8 cellular contexts compared by ENCODE assay signal in genomic region chr6:150865406-150866146, GRCh38. TPM values are rescaled to one million over a fixed set of nuclear protein-coding genes. Genes with fewer than 3 reads are reported as not detected.
DNase-seq lines count a peak whose midpoint lies in the region; ATAC-seq and TF ChIP-seq lines count a peak whose summit lies in the region.

TSS of gene MTHFD1L (plus strand) at chr6:150865702. CDS start at chr6:150865823, 121 bp downstream.

- H3K18ac ChIP-seq in IMR-90 (ENCODE audit: low read depth, low read length): peak within 1 kb of the TSS; percentile 97

- peak within 1 kb of the TSS; percentile 100 for H4K91ac ChIP-seq in IMR-90 (ENCODE audit: insufficient read depth, low read depth, low read length)

- peaks cover 8% of the 10 kb centered on the region; the same call in 1 of the 2 replicates for H3K9me1 ChIP-seq in IMR-90 (ENCODE audit: insufficient read depth, low read length)

- ATAC-seq in GM21528 (IDR thresholded peaks at IDR 0.05; ENCODE audit: low FRiP score, unreplicated experiment) (peak; percentile 82), IMR-90 (ENCODE audit: low read depth) (peak; percentile 75), SK-N-SH treated with all-trans-retinoic acid at 6 μM for 48 hours (peak; percentile 75)
- ATAC-seq in activated naive CD4-positive, alpha-beta T cell treated with anti-CD3 and anti-CD28 coated beads, Interleukin-2, amount 50 U/mL, for 72 hours: peak; percentile 77 to 78

- H3K4me3 Mint-ChIP-seq in glutamatergic neuron (ENCODE audit: unreplicated experiment): peak within 1 kb of the TSS; percentile 81

- peak within 1 kb of the TSS; percentile 81 for H2BK15ac ChIP-seq in IMR-90 (ENCODE audit: low read depth, low read length)

- peak within 1 kb of the TSS; percentile 97 for H2BK120ac ChIP-seq in IMR-90 (ENCODE audit: low read depth, low read length)

- H3K27me3 ChIP-seq in IMR-90 (ENCODE audit: control insufficient read depth, insufficient read depth, low read length): no peaks in the 10 kb centered on the region
- no peaks in the 10 kb centered on the region for H3K27me3 ChIP-seq in ovary
- H3K27me3 ChIP-seq in thyroid gland: no peaks in the 10 kb centered on the region

- dilution Hi-C loops in IMR-90 (cut with HindIII; ENCODE audit: low sequenced_read_pairs, unreplicated experiment): no loop called here

- CTCF ChIA-PET in IMR-90 (lab: Yijun Ruan, JAX): interaction anchor here (0.7 to 2.3 kb wide), 7 partner anchors 17 to 469 kb away, joined by 3 to 10 read pairs (median 4); no protein-coding TSS in a partner anchor

- peak within 1 kb of the TSS; percentile 99 for H2AK9ac ChIP-seq in IMR-90 (replicated peaks; ENCODE audit: low read depth, low read length, poor library complexity)

- 0% methylated on average over 43 of the region's 82 CpGs; no CpG with 5 or more reads in 1 of the 2 experiments for WGBS in IMR-90 (ENCODE audit: extremely low coverage in 2 of 2, insufficient read length in 1 of 2), 2 experiments
- WGBS in ovary, 3 donors: 0 to 1% (median 1%) methylated on average over 15 to 82 of the region's 82 CpGs
- 0% methylated on average over 2 of the region's 82 CpGs; no CpG with 5 or more reads in 1 of the 2 donors for WGBS in thyroid gland, 2 donors

- peak within 1 kb of the TSS; percentile 95 for H2BK20ac ChIP-seq in IMR-90 (ENCODE audit: low read depth, low read length)

- no peak for TF ChIP-seq EP300 in ovary (IDR thresholded peaks at IDR 0.05)

- peak within 1 kb of the TSS; percentile 99 for H3K4ac ChIP-seq in IMR-90 (ENCODE audit: low read depth, low read length)

- peaks cover 6 to 7% of the 10 kb centered on the region in 2 donors for H3K36me3 Mint-ChIP-seq in activated naive CD4-positive, alpha-beta T cell treated with anti-CD3 and anti-CD28 coated beads, Interleukin-2, amount 50 U/mL, for 72 hours
- H3K36me3 Mint-ChIP-seq in glutamatergic neuron (ENCODE audit: unreplicated experiment): no peaks in the 10 kb centered on the region

- peaks cover 5% of the 10 kb centered on the region; the same call in 1 of the 2 replicates for H3K36me3 ChIP-seq in IMR-90 (ENCODE audit: control insufficient read depth, insufficient read depth, low read length)
- H3K36me3 ChIP-seq in ovary: no peaks in the 10 kb centered on the region
- no peaks in the 10 kb centered on the region for H3K36me3 ChIP-seq in thyroid gland

- H3K27me3 Mint-ChIP-seq in glutamatergic neuron (ENCODE audit: unreplicated experiment): peaks cover 12% of the 10 kb centered on the region

- peak within 1 kb of the TSS; percentile 89 for H3K56ac ChIP-seq in IMR-90 (ENCODE audit: extremely low read depth, insufficient read depth, low read length)

- peaks cover 4% of the 10 kb centered on the region for H3K4me1 Mint-ChIP-seq in glutamatergic neuron (ENCODE audit: low read depth, unreplicated experiment)

- peak within 1 kb of the TSS; percentile 100 for H3K9ac ChIP-seq in IMR-90 (ENCODE audit: low read depth, low read length)

- no peaks in the 10 kb centered on the region for H3K9me3 Mint-ChIP-seq in activated naive CD4-positive, alpha-beta T cell treated with anti-CD3 and anti-CD28 coated beads, Interleukin-2, amount 50 U/mL, for 72 hours
- peaks cover 12% of the 10 kb centered on the region for H3K9me3 Mint-ChIP-seq in glutamatergic neuron (ENCODE audit: unreplicated experiment)

- TF ChIP-seq POLR2A in IMR-90 (IDR thresholded peaks at IDR 0.05; ENCODE audit: low read depth, low read length): peak; percentile 91
- TF ChIP-seq POLR2A in ovary (IDR thresholded peaks at IDR 0.05): peak; percentile 49
- peak in 1 of 2 donors; percentile 61 for TF ChIP-seq POLR2A in thyroid gland (IDR thresholded peaks at IDR 0.05)

- peaks cover 0 to 44% of the 10 kb centered on the region in 2 experiments; a peak in 2 of 4 replicates for H3K79me1 ChIP-seq in IMR-90 (ENCODE audit: low read depth in 1 of 2, low read length in 2 of 2)

- BruUV-seq in IMR-90 (replicated peaks; lab: Mats Ljungman, UMichigan): no TSS peak

- intact Hi-C loops in IMR-90 (cut with micrococcal nuclease) (loop anchor here (2.0 kb wide), 1 partner anchor 47 kb away; no protein-coding TSS in a partner anchor), ovary (cut with DNase I) (no loop called here), thyroid gland (cut with DNase I) (no loop called here)

- H3K4me2 ChIP-seq in IMR-90 (ENCODE audit: low read depth, low read length): peak within 1 kb of the TSS; percentile 95

- in situ Hi-C loops in IMR-90 (cut with MboI; ENCODE audit: low sequenced_read_pairs): no loop called here

- TF ChIP-seq RAD21 in IMR-90 (IDR thresholded peaks at IDR 0.05; ENCODE audit: low read length): peak; percentile 18

- H3K4me3 ChIP-seq in IMR-90 (ENCODE audit: insufficient read depth, low read depth, low read length) (peak within 1 kb of the TSS; percentile 81), ovary (peak within 1 kb of the TSS; percentile 64), thyroid gland (replicated peaks in 1 of 3) (peak within 1 kb of the TSS; percentile 43 to 79 (median 63))

- peaks cover 9% of the 10 kb centered on the region for H3K4me1 ChIP-seq in IMR-90 (ENCODE audit: control insufficient read depth, insufficient read depth, low read length)
- no peaks in the 10 kb centered on the region for H3K4me1 ChIP-seq in ovary (ENCODE audit: insufficient read depth)
- H3K4me1 ChIP-seq in thyroid gland: no peaks in the 10 kb centered on the region

- H3K27ac ChIP-seq in IMR-90 (ENCODE audit: insufficient read depth, low read length): peak within 1 kb of the TSS; percentile 99
- H3K27ac ChIP-seq in ovary: peak within 1 kb of the TSS; percentile 81 to 88
- peak within 1 kb of the TSS; percentile 65 to 85 (median 83) for H3K27ac ChIP-seq in thyroid gland

- H3K14ac ChIP-seq in IMR-90 (replicated peaks; ENCODE audit: low read depth, low read length): peak within 1 kb of the TSS; percentile 99

- peak within 1 kb of the TSS; percentile 97 for H3K23ac ChIP-seq in IMR-90 (ENCODE audit: low read depth, low read length)

- DNase-seq in EH (ENCODE audit: low read depth): peak; percentile 91
- DNase-seq in IMR-90: peak; percentile 91
- peak; percentile 72 to 78 for DNase-seq in activated naive CD4-positive, alpha-beta T cell treated with anti-CD3 and anti-CD28 coated beads, Interleukin-2, amount 50 U/mL, for 72 hours (ENCODE audit: low spot score in 2 of 2)
- DNase-seq in glutamatergic neuron: peak; percentile 80
- peak; percentile 70 to 86 (median 84) for DNase-seq in ovary
- DNase-seq in thyroid gland: peak; percentile 73 to 79

- H3K27ac Mint-ChIP-seq in activated naive CD4-positive, alpha-beta T cell treated with anti-CD3 and anti-CD28 coated beads, Interleukin-2, amount 50 U/mL, for 72 hours: peak within 1 kb of the TSS; percentile 83 to 94
- peak within 1 kb of the TSS; percentile 70 for H3K27ac Mint-ChIP-seq in glutamatergic neuron (ENCODE audit: unreplicated experiment)

- peak within 1 kb of the TSS; percentile 98 for H2BK5ac ChIP-seq in IMR-90 (ENCODE audit: low read depth, low read length, poor library complexity, severe bottlenecking)

- POLR2A ChIA-PET in IMR-90 (lab: Charles Lee; ENCODE audit: unreplicated experiment): interaction anchor here (0.6 to 1.2 kb wide), 3 partner anchors 9 to 580 kb away, joined by 3 to 4 read pairs (median 3); no protein-coding TSS in a partner anchor

- H4K8ac ChIP-seq in IMR-90 (ENCODE audit: low read depth in 2 of 2, low read length in 2 of 2): peak within 1 kb of the TSS; percentile 96 to 100

- peak within 1 kb of the TSS; percentile 89 for H2AK5ac ChIP-seq in IMR-90 (ENCODE audit: low read depth, low read length)

- peak; percentile 67 for TF ChIP-seq CTCF in IMR-90 (conservative IDR thresholded peaks at IDR 0.05; ENCODE audit: low read depth, low read length)
- peak; percentile 44 for TF ChIP-seq CTCF in glutamatergic neuron (IDR thresholded peaks at IDR 0.05; ENCODE audit: partially characterized antibody, unreplicated experiment)
- peak; percentile 19 to 58 (median 34) for TF ChIP-seq CTCF in ovary (IDR thresholded peaks at IDR 0.05)
- peak in 5 of 6 experiments; percentile 15 to 77 (median 61) for TF ChIP-seq CTCF in thyroid gland (IDR thresholded peaks at IDR 0.05)

- H4K20me1 ChIP-seq in IMR-90 (ENCODE audit: insufficient read depth, low read length): peaks cover 7% of the 10 kb centered on the region; the same call in 1 of the 2 replicates

- H3K9me3 ChIP-seq in IMR-90 (ENCODE audit: control insufficient read depth, insufficient read depth, low read length) (no peaks in the 10 kb centered on the region), ovary (no peaks in the 10 kb centered on the region), thyroid gland (no peaks in the 10 kb centered on the region)

- H4K5ac ChIP-seq in IMR-90 (ENCODE audit: low read depth, low read length): peak within 1 kb of the TSS; percentile 98

- H2AFZ ChIP-seq in IMR-90 (replicated peaks; ENCODE audit: low read length, poor library complexity): peak within 1 kb of the TSS; percentile 97

TF ChIP-seq in IMR-90, 13 proteins besides CTCF, POLR2A, EP300 and RAD21 (continues in another document):
- TF ChIP-seq NFE2L2 (IDR thresholded peaks at IDR 0.05; ENCODE audit: low read depth, low read length): peak; percentile 26; the same call in 1 of the 2 replicates
- peak; percentile 98; the same call in 1 of the 2 replicates for TF ChIP-seq MAZ (IDR thresholded peaks at IDR 0.05; ENCODE audit: borderline replicate concordance, low read depth, low read length)
- peak; percentile 53 for TF ChIP-seq BHLHE40 (IDR thresholded peaks at IDR 0.05; ENCODE audit: low read depth, low read length)
- TF ChIP-seq FOS (IDR thresholded peaks at IDR 0.05; ENCODE audit: low read depth, low read length): peak; percentile 61
- no peak for TF ChIP-seq CEBPB (IDR thresholded peaks at IDR 0.05; ENCODE audit: low read depth, low read length)

RNA-seq across cellular contexts. Expression of gene MTHFD1L, which starts in this region (rescaled TPM):
- 53.2 and 53.9 TPM in 2 replicates for total RNA-seq in IMR-90 (2012; rRNA removed)
- 39.0 and 43.5 TPM in 2 replicates for polyA plus RNA-seq in IMR-90 (2012; rRNA removed)
- 21.0 and 28.9 TPM in 2 replicates for polyA plus RNA-seq in IMR-90 (2012; cell fraction: cytosol; rRNA removed)
- polyA plus RNA-seq in IMR-90 (2012; cell fraction: nucleus; rRNA removed; ENCODE audit: low replicate concordance): 25.2 and 89.7 TPM in 2 replicates
- total RNA-seq in activated naive CD4-positive, alpha-beta T cell treated with anti-CD3 and anti-CD28 coated beads, Interleukin-2, amount 50 U/mL, for 72 hours: 100 to 1,000 TPM in 1 of 2 donors, 10 to 100 TPM in 1; 71.3 to 109 TPM
- total RNA-seq in glutamatergic neuron (ENCODE audit: unreplicated experiment): 35.9 TPM
- 10 to 100 TPM; 13.0 to 91.1 (median 30.6) TPM for total RNA-seq in ovary
- polyA plus RNA-seq in ovary: 10 to 100 TPM; 14.0 to 23.2 TPM
- total RNA-seq in thyroid gland: 10 to 100 TPM in 3 of 4 donors, 1 to 10 TPM in 1; 8.7 to 14.6 (median 11.0) TPM

Comparison
In these comparisons a context has a peak if more than half of its experiments do, and no peak if none do; other contexts are left out.
1. Peak in every context shown above with its lines: DNase-seq, ATAC-seq, H3K4me3 ChIP-seq and H3K27ac ChIP-seq.